ENCODE assay signal across 11 cellular contexts in the genomic region with DNA sequence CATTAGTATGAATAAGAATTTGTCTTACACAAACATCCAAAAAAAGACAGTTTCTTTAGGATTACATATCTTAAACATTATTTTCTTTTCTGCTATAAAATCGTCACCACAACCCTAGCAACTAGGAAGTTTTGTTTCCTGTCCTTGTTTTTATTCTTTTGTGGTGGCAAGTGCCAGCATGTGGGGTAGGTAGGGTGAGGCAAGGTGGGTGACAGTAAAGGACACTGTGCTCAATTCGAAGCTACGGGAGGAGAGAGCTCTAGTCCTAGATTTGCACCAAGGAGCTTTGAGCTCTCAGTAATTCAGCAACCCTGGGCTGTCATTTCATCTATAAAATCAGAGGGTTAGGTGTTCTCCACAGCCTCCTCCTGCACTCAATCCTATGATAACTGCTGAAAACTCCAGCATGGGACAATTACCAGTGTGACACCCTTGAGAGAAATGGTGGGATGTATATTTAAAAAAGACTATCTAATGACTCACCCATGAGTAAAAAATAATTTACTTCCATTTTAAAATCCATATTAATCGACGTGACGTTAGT.
DNase-seq lines count a peak whose midpoint lies in the region; ATAC-seq, FAIRE-seq and TF ChIP-seq lines count a peak whose summit lies in the region.
"Had no signal": no experiment of that assay in that cellular context is flagged by ENCODE, and none has a peak within 500 bp of the region (broad histone marks: within the 10 kb centered on the region; RNA-seq: fewer than 3 reads in every experiment).

No MANE protein-coding gene starts in this region.

- POLR2A ChIA-PET in naive thymus-derived CD8-positive, alpha-beta T cell (lab: Charles Lee), result interaction anchor here (0.6 to 12.1 kb wide), 15 partner anchors 10 to 803 kb away, joined by 3 to 314 read pairs (median 6); a partner anchor contains a TSS

- H3K27ac ChIP-seq in BLaER1 (peak overlapping the region; percentile 60), astrocyte (ENCODE audit: low read depth, low read length) (peak overlapping the region; percentile 87)
- H3K27ac ChIP-seq: parathyroid adenoma had no signal

- no peak for FAIRE-seq in astrocyte (lab: Jason Lieb, UNC)

- H3K9me3 Mint-ChIP-seq in astrocyte (ENCODE audit: unreplicated experiment), result no peaks in the 10 kb centered on the region
- peaks cover 0 to 3% (median 0%) of the 10 kb centered on the region in 9 donors for H3K9me3 Mint-ChIP-seq in naive thymus-derived CD8-positive, alpha-beta T cell

- H3K27me3 Mint-ChIP-seq in astrocyte (ENCODE audit: low read depth, unreplicated experiment), result no peaks in the 10 kb centered on the region
- no peaks in the 10 kb centered on the region for H3K27me3 Mint-ChIP-seq in naive thymus-derived CD8-positive, alpha-beta T cell

- H3K4me3 ChIP-seq in BLaER1, result no peak overlapping the region
- no peak overlapping the region for H3K4me3 ChIP-seq in astrocyte (ENCODE audit: insufficient read depth, low read depth, low read length)

- peaks cover 100% of the 10 kb centered on the region for H4K20me1 ChIP-seq in BLaER1
- peaks cover 19% of the 10 kb centered on the region for H4K20me1 ChIP-seq in astrocyte (ENCODE audit: insufficient read depth, low read length)

- peaks cover 25% of the 10 kb centered on the region for H3K4me1 Mint-ChIP-seq in astrocyte (ENCODE audit: low read depth, unreplicated experiment)
- peaks cover 42 to 98% (median 92%) of the 10 kb centered on the region in 4 donors for H3K4me1 Mint-ChIP-seq in naive thymus-derived CD8-positive, alpha-beta T cell

- no peak for TF ChIP-seq CTCF in astrocyte (IDR thresholded peaks at IDR 0.05; ENCODE audit: insufficient read depth, low read depth, low read length)

- DNase-seq in astrocyte (ENCODE audit: low read depth) (no peak), hepatic stellate cell (ENCODE audit: low spot score) (no peak), AG08395 (ENCODE audit: low spot score) (no peak), NCI-H1417 (lab: John Stamatoyannopoulos, UW) (no peak), NCI-H2107 treated with DMSO at 0.1 percent for 48 hours (lab: John Stamatoyannopoulos, UW; ENCODE audit: unreplicated experiment) (no peak)
- DNase-seq in naive thymus-derived CD8-positive, alpha-beta T cell, result peak in 6 of 10 donors; percentile 61 to 82 (median 78)
- DNase-seq: DND-41, NCI-H1694 had no signal

- peak; percentile 3 for ATAC-seq in HG02610 (IDR thresholded peaks at IDR 0.05; ENCODE audit: unreplicated experiment)
- ATAC-seq in naive thymus-derived CD8-positive, alpha-beta T cell, result peak; percentile 33 to 48

- peaks cover 81% of the 10 kb centered on the region for H3K4me1 ChIP-seq in BLaER1
- peaks cover 18% of the 10 kb centered on the region for H3K4me1 ChIP-seq in astrocyte (ENCODE audit: insufficient read depth, low read length)

- 0 out of 2 replicates have a peak overlapping the region, but pooled peaks have one; percentile 51 for H3K9ac ChIP-seq in BLaER1
- H3K9ac ChIP-seq in astrocyte (ENCODE audit: low read length), result peak overlapping the region; percentile 64
- H3K9ac ChIP-seq: parathyroid adenoma had no signal

- peaks cover 13% of the 10 kb centered on the region for H3K36me3 Mint-ChIP-seq in astrocyte (ENCODE audit: low read depth, unreplicated experiment)
- peaks cover 0 to 7% (median 4%) of the 10 kb centered on the region in 3 donors for H3K36me3 Mint-ChIP-seq in naive thymus-derived CD8-positive, alpha-beta T cell

- no peak overlapping the region for H3K4me3 Mint-ChIP-seq in astrocyte (ENCODE audit: unreplicated experiment)
- peak overlapping the region; percentile 72 to 90 (median 84) for H3K4me3 Mint-ChIP-seq in naive thymus-derived CD8-positive, alpha-beta T cell

- peak overlapping the region; percentile 37 for H3K27ac Mint-ChIP-seq in astrocyte (ENCODE audit: unreplicated experiment)
- peak overlapping the region; percentile 90 to 100 (median 98) for H3K27ac Mint-ChIP-seq in naive thymus-derived CD8-positive, alpha-beta T cell

- no peaks in the 10 kb centered on the region for H3K9me3 ChIP-seq in BLaER1
- H3K9me3 ChIP-seq in astrocyte (ENCODE audit: insufficient read depth, low read depth, low read length), result no peaks in the 10 kb centered on the region

- no peaks in the 10 kb centered on the region for H3K27me3 ChIP-seq in BLaER1
- no peaks in the 10 kb centered on the region for H3K27me3 ChIP-seq in astrocyte (ENCODE audit: insufficient read depth, low read length)

- H3K79me2 ChIP-seq in astrocyte (ENCODE audit: insufficient read depth, low read length), result peaks cover 54% of the 10 kb centered on the region

- H3K4me2 ChIP-seq in BLaER1 (peak overlapping the region; percentile 63), astrocyte (ENCODE audit: low read length) (peak overlapping the region; percentile 76)

- H3K36me3 ChIP-seq in BLaER1 (peaks cover 95% of the 10 kb centered on the region), astrocyte (ENCODE audit: insufficient read depth, low read length) (peaks cover 3% of the 10 kb centered on the region)

- H2AFZ ChIP-seq in astrocyte (ENCODE audit: low read depth, low read length), result no peak overlapping the region
- H2AFZ ChIP-seq: parathyroid adenoma had no signal

Comparison
In these comparisons a context has a peak if more than half of its experiments do, and no peak if none do; other contexts are left out.
1. DNase-seq: peak in naive thymus-derived CD8-positive, alpha-beta T cell (6 of 10); none in astrocyte (single experiment), hepatic stellate cell (single experiment), AG08395 (single experiment), NCI-H1417 (0 of 3) and NCI-H2107 treated with DMSO at 0.1 percent for 48 hours (single experiment).